In the genomic region with DNA sequence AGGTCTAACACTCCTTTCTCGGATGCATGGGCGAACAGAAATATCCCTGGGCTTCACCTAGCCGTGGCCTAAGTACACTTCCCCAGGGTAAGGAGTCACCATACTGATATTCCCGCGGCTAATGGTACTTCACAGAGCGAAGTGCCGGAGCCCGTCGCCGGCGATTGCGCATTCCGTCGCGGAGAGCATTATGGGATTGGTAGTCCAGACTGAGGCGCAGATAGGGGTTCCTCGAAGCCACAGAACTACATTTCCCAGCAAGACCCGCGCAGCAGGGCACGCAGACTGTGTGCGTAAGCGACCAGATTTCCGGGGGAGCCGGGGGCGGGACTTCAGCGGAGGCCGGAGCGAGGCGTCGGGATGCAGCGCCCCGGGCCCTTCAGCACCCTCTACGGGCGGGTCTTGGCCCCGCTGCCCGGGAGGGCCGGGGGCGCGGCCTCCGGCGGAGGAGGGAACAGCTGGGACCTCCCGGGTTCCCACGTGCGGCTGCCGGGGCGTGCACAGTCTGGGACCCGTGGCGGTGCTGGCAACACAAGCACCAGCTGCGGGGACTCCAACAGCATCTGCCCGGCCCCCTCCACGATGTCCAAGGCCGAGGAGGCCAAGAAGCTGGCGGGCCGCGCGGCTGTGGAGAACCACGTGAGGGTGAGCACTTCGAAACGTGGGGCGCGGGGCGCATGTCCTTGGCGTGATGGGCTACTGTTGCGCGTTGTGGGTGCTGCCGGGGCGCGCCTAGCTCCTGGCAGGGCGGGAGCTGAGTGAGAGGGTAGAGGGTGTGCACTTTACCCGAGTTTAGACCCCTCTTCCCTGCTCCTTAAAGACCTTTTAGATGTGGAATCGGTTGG, we compare ENCODE assay signal across 1 cellular context.
A peak's percentile ranks its signal among the peaks of the same experiment; 100 is the strongest.
TF ChIP-seq lines count a peak whose summit lies in the region.

A gene (plus strand): TSS at position 335 of the 845 bp plus-strand sequence. CDS start 26 bp downstream, at position 361.

TF ChIP-seq in K562, 482 proteins besides CTCF, POLR2A, EP300 and RAD21 (continued from another document and continues in another):
- TF ChIP-seq, protein P1, sequence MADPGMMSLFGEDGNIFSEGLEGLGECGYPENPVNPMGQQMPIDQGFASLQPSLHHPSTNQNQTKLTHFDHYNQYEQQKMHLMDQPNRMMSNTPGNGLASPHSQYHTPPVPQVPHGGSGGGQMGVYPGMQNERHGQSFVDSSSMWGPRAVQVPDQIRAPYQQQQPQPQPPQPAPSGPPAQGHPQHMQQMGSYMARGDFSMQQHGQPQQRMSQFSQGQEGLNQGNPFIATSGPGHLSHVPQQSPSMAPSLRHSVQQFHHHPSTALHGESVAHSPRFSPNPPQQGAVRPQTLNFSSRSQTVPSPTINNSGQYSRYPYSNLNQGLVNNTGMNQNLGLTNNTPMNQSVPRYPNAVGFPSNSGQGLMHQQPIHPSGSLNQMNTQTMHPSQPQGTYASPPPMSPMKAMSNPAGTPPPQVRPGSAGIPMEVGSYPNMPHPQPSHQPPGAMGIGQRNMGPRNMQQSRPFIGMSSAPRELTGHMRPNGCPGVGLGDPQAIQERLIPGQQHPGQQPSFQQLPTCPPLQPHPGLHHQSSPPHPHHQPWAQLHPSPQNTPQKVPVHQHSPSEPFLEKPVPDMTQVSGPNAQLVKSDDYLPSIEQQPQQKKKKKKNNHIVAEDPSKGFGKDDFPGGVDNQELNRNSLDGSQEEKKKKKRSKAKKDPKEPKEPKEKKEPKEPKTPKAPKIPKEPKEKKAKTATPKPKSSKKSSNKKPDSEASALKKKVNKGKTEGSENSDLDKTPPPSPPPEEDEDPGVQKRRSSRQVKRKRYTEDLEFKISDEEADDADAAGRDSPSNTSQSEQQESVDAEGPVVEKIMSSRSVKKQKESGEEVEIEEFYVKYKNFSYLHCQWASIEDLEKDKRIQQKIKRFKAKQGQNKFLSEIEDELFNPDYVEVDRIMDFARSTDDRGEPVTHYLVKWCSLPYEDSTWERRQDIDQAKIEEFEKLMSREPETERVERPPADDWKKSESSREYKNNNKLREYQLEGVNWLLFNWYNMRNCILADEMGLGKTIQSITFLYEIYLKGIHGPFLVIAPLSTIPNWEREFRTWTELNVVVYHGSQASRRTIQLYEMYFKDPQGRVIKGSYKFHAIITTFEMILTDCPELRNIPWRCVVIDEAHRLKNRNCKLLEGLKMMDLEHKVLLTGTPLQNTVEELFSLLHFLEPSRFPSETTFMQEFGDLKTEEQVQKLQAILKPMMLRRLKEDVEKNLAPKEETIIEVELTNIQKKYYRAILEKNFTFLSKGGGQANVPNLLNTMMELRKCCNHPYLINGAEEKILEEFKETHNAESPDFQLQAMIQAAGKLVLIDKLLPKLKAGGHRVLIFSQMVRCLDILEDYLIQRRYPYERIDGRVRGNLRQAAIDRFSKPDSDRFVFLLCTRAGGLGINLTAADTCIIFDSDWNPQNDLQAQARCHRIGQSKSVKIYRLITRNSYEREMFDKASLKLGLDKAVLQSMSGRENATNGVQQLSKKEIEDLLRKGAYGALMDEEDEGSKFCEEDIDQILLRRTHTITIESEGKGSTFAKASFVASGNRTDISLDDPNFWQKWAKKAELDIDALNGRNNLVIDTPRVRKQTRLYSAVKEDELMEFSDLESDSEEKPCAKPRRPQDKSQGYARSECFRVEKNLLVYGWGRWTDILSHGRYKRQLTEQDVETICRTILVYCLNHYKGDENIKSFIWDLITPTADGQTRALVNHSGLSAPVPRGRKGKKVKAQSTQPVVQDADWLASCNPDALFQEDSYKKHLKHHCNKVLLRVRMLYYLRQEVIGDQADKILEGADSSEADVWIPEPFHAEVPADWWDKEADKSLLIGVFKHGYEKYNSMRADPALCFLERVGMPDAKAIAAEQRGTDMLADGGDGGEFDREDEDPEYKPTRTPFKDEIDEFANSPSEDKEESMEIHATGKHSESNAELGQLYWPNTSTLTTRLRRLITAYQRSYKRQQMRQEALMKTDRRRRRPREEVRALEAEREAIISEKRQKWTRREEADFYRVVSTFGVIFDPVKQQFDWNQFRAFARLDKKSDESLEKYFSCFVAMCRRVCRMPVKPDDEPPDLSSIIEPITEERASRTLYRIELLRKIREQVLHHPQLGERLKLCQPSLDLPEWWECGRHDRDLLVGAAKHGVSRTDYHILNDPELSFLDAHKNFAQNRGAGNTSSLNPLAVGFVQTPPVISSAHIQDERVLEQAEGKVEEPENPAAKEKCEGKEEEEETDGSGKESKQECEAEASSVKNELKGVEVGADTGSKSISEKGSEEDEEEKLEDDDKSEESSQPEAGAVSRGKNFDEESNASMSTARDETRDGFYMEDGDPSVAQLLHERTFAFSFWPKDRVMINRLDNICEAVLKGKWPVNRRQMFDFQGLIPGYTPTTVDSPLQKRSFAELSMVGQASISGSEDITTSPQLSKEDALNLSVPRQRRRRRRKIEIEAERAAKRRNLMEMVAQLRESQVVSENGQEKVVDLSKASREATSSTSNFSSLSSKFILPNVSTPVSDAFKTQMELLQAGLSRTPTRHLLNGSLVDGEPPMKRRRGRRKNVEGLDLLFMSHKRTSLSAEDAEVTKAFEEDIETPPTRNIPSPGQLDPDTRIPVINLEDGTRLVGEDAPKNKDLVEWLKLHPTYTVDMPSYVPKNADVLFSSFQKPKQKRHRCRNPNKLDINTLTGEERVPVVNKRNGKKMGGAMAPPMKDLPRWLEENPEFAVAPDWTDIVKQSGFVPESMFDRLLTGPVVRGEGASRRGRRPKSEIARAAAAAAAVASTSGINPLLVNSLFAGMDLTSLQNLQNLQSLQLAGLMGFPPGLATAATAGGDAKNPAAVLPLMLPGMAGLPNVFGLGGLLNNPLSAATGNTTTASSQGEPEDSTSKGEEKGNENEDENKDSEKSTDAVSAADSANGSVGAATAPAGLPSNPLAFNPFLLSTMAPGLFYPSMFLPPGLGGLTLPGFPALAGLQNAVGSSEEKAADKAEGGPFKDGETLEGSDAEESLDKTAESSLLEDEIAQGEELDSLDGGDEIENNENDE (IDR thresholded peaks at IDR 0.05; ENCODE audit: low read depth, low read length), result no peak
- TF ChIP-seq, protein P2, sequence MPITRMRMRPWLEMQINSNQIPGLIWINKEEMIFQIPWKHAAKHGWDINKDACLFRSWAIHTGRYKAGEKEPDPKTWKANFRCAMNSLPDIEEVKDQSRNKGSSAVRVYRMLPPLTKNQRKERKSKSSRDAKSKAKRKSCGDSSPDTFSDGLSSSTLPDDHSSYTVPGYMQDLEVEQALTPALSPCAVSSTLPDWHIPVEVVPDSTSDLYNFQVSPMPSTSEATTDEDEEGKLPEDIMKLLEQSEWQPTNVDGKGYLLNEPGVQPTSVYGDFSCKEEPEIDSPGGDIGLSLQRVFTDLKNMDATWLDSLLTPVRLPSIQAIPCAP (CRISPR knock-in tag; IDR thresholded peaks at IDR 0.05; ENCODE audit: borderline replicate concordance), result peak; percentile 44; the same call in 1 of the 2 replicates
- TF ChIP-seq HDGF (IDR thresholded peaks at IDR 0.05), result no peak
- TF ChIP-seq ZNF384 (IDR thresholded peaks at IDR 0.05; ENCODE audit: low read depth, low read length), result no peak; the same call in 1 of the 2 replicates
- TF ChIP-seq HOXB6 (CRISPR knock-in tag; IDR thresholded peaks at IDR 0.05; ENCODE audit: borderline replicate concordance), result no peak
- no peak for TF ChIP-seq ZNF24 (IDR thresholded peaks at IDR 0.05)
- peak in 1 of 2 experiments; percentile 89; a peak in 2 of 4 replicates for TF ChIP-seq CSDE1 (IDR thresholded peaks at IDR 0.05)
- TF ChIP-seq NFXL1 (CRISPR knock-in tag; IDR thresholded peaks at IDR 0.05), result no peak
- TF ChIP-seq FOXJ2 (tag; IDR thresholded peaks at IDR 0.05), result peak; percentile 78
- TF ChIP-seq, protein P3, sequence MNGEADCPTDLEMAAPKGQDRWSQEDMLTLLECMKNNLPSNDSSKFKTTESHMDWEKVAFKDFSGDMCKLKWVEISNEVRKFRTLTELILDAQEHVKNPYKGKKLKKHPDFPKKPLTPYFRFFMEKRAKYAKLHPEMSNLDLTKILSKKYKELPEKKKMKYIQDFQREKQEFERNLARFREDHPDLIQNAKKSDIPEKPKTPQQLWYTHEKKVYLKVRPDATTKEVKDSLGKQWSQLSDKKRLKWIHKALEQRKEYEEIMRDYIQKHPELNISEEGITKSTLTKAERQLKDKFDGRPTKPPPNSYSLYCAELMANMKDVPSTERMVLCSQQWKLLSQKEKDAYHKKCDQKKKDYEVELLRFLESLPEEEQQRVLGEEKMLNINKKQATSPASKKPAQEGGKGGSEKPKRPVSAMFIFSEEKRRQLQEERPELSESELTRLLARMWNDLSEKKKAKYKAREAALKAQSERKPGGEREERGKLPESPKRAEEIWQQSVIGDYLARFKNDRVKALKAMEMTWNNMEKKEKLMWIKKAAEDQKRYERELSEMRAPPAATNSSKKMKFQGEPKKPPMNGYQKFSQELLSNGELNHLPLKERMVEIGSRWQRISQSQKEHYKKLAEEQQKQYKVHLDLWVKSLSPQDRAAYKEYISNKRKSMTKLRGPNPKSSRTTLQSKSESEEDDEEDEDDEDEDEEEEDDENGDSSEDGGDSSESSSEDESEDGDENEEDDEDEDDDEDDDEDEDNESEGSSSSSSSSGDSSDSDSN (IDR thresholded peaks at IDR 0.05; ENCODE audit: borderline replicate concordance in 1 of 2, low read depth in 2 of 2, low read length in 2 of 2), result peak in 1 of 2 experiments; percentile 74; a peak in 2 of 4 replicates
- no peak for TF ChIP-seq HMG20A (CRISPR knock-in tag; conservative IDR thresholded peaks at IDR 0.05)
- TF ChIP-seq PCBP2 (IDR thresholded peaks at IDR 0.05; ENCODE audit: low read depth, low read length, poor library complexity, severe bottlenecking), result no peak
- no peak for TF ChIP-seq PRMT5 (CRISPR knock-in tag; IDR thresholded peaks at IDR 0.05)
- no peak for TF ChIP-seq ZNF695 (CRISPR knock-in tag; IDR thresholded peaks at IDR 0.05)
- no peak for TF ChIP-seq ZNF253 (CRISPR knock-in tag; conservative IDR thresholded peaks at IDR 0.05)
- TF ChIP-seq, protein P4, sequence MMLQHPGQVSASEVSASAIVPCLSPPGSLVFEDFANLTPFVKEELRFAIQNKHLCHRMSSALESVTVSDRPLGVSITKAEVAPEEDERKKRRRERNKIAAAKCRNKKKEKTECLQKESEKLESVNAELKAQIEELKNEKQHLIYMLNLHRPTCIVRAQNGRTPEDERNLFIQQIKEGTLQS (IDR thresholded peaks at IDR 0.05), result peak; percentile 30; the same call in 1 of the 2 replicates
- TF ChIP-seq, protein P4 (CRISPR knock-in tag; conservative IDR thresholded peaks at IDR 0.05), result no peak
- peak; percentile 77 for TF ChIP-seq FIP1L1 (IDR thresholded peaks at IDR 0.05; ENCODE audit: low read depth, low read length, poor library complexity, severe bottlenecking)
- no peak for TF ChIP-seq MEF2A (IDR thresholded peaks at IDR 0.05; ENCODE audit: control insufficient read depth, low read depth, low read length)
- peak; percentile 43; the same call in 1 of the 2 replicates for TF ChIP-seq HNRNPL (IDR thresholded peaks at IDR 0.05; ENCODE audit: low read depth, low read length)
- TF ChIP-seq, protein P5, sequence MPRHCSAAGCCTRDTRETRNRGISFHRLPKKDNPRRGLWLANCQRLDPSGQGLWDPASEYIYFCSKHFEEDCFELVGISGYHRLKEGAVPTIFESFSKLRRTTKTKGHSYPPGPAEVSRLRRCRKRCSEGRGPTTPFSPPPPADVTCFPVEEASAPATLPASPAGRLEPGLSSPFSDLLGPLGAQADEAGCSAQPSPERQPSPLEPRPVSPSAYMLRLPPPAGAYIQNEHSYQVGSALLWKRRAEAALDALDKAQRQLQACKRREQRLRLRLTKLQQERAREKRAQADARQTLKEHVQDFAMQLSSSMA (CRISPR knock-in tag; IDR thresholded peaks at IDR 0.05), result no peak
- no peak for TF ChIP-seq ZNF124 (CRISPR knock-in tag; IDR thresholded peaks at IDR 0.05)
- no peak for TF ChIP-seq CHCHD3 (CRISPR knock-in tag; IDR thresholded peaks at IDR 0.05)
- TF ChIP-seq, protein P6, sequence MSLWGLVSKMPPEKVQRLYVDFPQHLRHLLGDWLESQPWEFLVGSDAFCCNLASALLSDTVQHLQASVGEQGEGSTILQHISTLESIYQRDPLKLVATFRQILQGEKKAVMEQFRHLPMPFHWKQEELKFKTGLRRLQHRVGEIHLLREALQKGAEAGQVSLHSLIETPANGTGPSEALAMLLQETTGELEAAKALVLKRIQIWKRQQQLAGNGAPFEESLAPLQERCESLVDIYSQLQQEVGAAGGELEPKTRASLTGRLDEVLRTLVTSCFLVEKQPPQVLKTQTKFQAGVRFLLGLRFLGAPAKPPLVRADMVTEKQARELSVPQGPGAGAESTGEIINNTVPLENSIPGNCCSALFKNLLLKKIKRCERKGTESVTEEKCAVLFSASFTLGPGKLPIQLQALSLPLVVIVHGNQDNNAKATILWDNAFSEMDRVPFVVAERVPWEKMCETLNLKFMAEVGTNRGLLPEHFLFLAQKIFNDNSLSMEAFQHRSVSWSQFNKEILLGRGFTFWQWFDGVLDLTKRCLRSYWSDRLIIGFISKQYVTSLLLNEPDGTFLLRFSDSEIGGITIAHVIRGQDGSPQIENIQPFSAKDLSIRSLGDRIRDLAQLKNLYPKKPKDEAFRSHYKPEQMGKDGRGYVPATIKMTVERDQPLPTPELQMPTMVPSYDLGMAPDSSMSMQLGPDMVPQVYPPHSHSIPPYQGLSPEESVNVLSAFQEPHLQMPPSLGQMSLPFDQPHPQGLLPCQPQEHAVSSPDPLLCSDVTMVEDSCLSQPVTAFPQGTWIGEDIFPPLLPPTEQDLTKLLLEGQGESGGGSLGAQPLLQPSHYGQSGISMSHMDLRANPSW (CRISPR knock-in tag; IDR thresholded peaks at IDR 0.05), result no peak
- TF ChIP-seq BRF1 (IDR thresholded peaks at IDR 0.05; ENCODE audit: borderline replicate concordance, extremely low read depth, insufficient read length), result no peak
- no peak for TF ChIP-seq MAFF (IDR thresholded peaks at IDR 0.05; ENCODE audit: low read length)
- TF ChIP-seq ZKSCAN8 (CRISPR knock-in tag; IDR thresholded peaks at IDR 0.05), result no peak
- TF ChIP-seq CEBPG (CRISPR knock-in tag; IDR thresholded peaks at IDR 0.05), result peak; percentile 31; the same call in 1 of the 2 replicates
- TF ChIP-seq CEBPG (tag; conservative IDR thresholded peaks at IDR 0.05 in 1 of 2, IDR thresholded peaks at IDR 0.05 in 1 of 2), result peak; percentile 32 to 58; a peak in 3 of 4 replicates
- TF ChIP-seq ETV6 (IDR thresholded peaks at IDR 0.05; ENCODE audit: borderline replicate concordance in 1 of 2, low read depth in 2 of 2, low read length in 1 of 2), result no peak
- TF ChIP-seq ETV6 (CRISPR knock-in tag; IDR thresholded peaks at IDR 0.05; ENCODE audit: borderline replicate concordance), result no peak
- no peak for TF ChIP-seq ZBTB1 (CRISPR knock-in tag; IDR thresholded peaks at IDR 0.05; ENCODE audit: borderline replicate concordance, low read depth)
- TF ChIP-seq CBFA2T3 (IDR thresholded peaks at IDR 0.05), result no peak
- TF ChIP-seq ZNF121 (CRISPR knock-in tag; conservative IDR thresholded peaks at IDR 0.05), result no peak
- 0 out of 2 replicates have a peak, but pooled peaks have one; percentile 67 for TF ChIP-seq MTA3 (IDR thresholded peaks at IDR 0.05; ENCODE audit: borderline replicate concordance)
- TF ChIP-seq BMI1 (IDR thresholded peaks at IDR 0.05; ENCODE audit: low read length), result no peak
- TF ChIP-seq ZNF75A (CRISPR knock-in tag; IDR thresholded peaks at IDR 0.05), result no peak
- TF ChIP-seq ZNF239 (CRISPR knock-in tag; IDR thresholded peaks at IDR 0.05), result no peak
